8 cellular contexts compared by ENCODE assay signal in genomic region chr2:3242747-3243369, GRCh38.
DNase-seq lines count a peak whose midpoint lies in the region; ATAC-seq lines count a peak whose summit lies in the region.

No MANE protein-coding gene starts in this region.

- DNase-seq in stimulated activated CD4-positive, alpha-beta T cell treated with anti-CD3 and anti-CD28 coated beads, Interleukin-1b, Interleukin-23, amount 100 ng/mL, for 48 hours: peak; percentile 34
- no peak for DNase-seq in stimulated activated CD4-positive, alpha-beta T cell treated with anti-CD3 and anti-CD28 coated beads, Interleukin-2, amount 100 ng/mL, for 48 hours
- DNase-seq in activated effector memory CD4-positive, alpha-beta T cell treated with Interleukin-2 at 50 U/mL for 16 hours: peak; percentile 17
- DNase-seq in stromal cell of bone marrow (ENCODE audit: low read depth) (peak; percentile 2), left cardiac atrium (no peak), Right ventricle myocardium inferior (ENCODE audit: missing footprints) (no peak), GM03348 (ENCODE audit: low spot score) (no peak)

- intact Hi-C loops in left cardiac atrium (cut with DNase I) (no loop called here), Right ventricle myocardium inferior (cut with DNase I) (no loop called here)

- peak; percentile 69 for ATAC-seq in HG03558 (IDR thresholded peaks at IDR 0.05; ENCODE audit: extremely low read depth, unreplicated experiment)
- no peak for ATAC-seq in left cardiac atrium
- ATAC-seq in Right ventricle myocardium inferior: no peak

Comparison
In these comparisons a context has a peak if more than half of its experiments do, and no peak if none do; other contexts are left out.
1. DNase-seq: peak in stimulated activated CD4-positive, alpha-beta T cell treated with anti-CD3 and anti-CD28 coated beads, Interleukin-1b, Interleukin-23, amount 100 ng/mL, for 48 hours (single experiment), activated effector memory CD4-positive, alpha-beta T cell treated with Interleukin-2 at 50 U/mL for 16 hours (single experiment) and stromal cell of bone marrow (single experiment); none in stimulated activated CD4-positive, alpha-beta T cell treated with anti-CD3 and anti-CD28 coated beads, Interleukin-2, amount 100 ng/mL, for 48 hours (0 of 2), left cardiac atrium (single experiment), Right ventricle myocardium inferior (single experiment) and GM03348 (single experiment).